In the genomic region with DNA sequence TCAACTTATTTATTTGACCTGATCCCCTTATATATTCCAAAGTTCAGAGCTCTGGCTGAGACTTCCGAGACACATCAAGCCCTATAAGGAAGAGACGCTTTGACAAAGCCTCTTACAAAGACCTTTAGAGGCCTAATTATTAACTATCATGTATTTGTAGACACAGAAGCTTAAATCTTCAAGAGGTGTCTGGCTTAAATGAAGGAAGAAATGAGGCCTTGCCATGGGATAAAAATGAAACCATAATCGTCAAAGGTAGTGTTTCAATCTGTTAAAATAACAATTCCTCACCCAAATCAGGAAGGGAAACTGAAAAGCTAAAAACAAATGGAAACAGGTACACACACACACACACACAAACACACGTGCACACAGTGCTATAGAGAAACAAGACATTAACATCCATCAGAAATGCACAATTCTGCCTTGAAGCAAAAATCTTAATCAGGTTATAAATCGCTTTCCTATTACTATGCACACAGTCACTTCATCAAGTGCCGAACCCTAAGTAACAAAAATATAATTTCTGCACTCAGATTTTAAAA, we compare ENCODE assay signal across 10 cellular contexts. TPM values are rescaled to one million over a fixed set of nuclear protein-coding genes. Genes with fewer than 3 reads are reported as not detected.
DNase-seq lines count a peak whose midpoint lies in the region; ATAC-seq and TF ChIP-seq lines count a peak whose summit lies in the region.
"Had no signal": no experiment of that assay in that cellular context is flagged by ENCODE, and none has a peak within 500 bp of the region (broad histone marks: within the 10 kb centered on the region; RNA-seq: fewer than 3 reads in every experiment).

No MANE protein-coding gene starts in this region.

- peak overlapping the region in 1 of 2 donors; percentile 47 for H3K9ac ChIP-seq in duodenal mucosa (ENCODE audit: low read depth in 1 of 2, low read length in 2 of 2)

- H3K36me3 ChIP-seq in heart right ventricle (peaks cover 0 to 67% (median 0%) of the 10 kb centered on the region in 9 donors), duodenal mucosa (ENCODE audit: control insufficient read depth in 1 of 2, insufficient read depth in 2 of 2, low read length in 2 of 2) (peaks cover 6 to 26% of the 10 kb centered on the region in 2 donors), aorta (ENCODE audit: control insufficient read depth in 1 of 2, insufficient read depth in 2 of 2, low read length in 1 of 2) (no peaks in the 10 kb centered on the region)

- H3K9me3 Mint-ChIP-seq in neural crest cell: no peaks in the 10 kb centered on the region

- H3K4me3 ChIP-seq in heart right ventricle (no peak overlapping the region), duodenal mucosa (ENCODE audit: low read depth in 1 of 2, low read length in 2 of 2) (peak overlapping the region in 1 of 2 donors; percentile 20), aorta (ENCODE audit: low read length in 2 of 2) (peak overlapping the region; percentile 30 to 41)

- DNase-seq in heart right ventricle: no peak
- no peak for DNase-seq in left cardiac atrium
- no peak for DNase-seq in neural crest cell (ENCODE audit: low read depth, low spot score)
- DNase-seq in aorta: no peak
- DNase-seq in DMS 273 (lab: John Stamatoyannopoulos, UW; ENCODE audit: unreplicated experiment): no peak
- no peak for DNase-seq in HuH-7 (ENCODE audit: low spot score)
- no peak for DNase-seq in stimulated activated CD4-positive, alpha-beta T cell treated with anti-CD3 and anti-CD28 coated beads, Interleukin-4, amount 100 ng/mL, for 1 hour
- DNase-seq: activated CD8-positive, alpha-beta memory T cell treated with anti-CD3 and anti-CD28 coated beads, Interleukin-2, amount 50 U/mL, for 4 hours; EL had no signal

- H3K4me1 ChIP-seq in heart right ventricle (peaks cover 19 to 64% (median 51%) of the 10 kb centered on the region in 9 donors), duodenal mucosa (ENCODE audit: control insufficient read depth in 1 of 2, insufficient read depth in 2 of 2, low read length in 2 of 2) (peaks cover 37 to 59% of the 10 kb centered on the region in 2 donors), aorta (ENCODE audit: control insufficient read depth in 1 of 2, insufficient read depth in 2 of 2, low read length in 2 of 2) (peaks cover 2 to 3% of the 10 kb centered on the region in 2 donors)

- peaks cover 6% of the 10 kb centered on the region for H3K36me3 Mint-ChIP-seq in neural crest cell (ENCODE audit: low read depth)

- H3K9me3 ChIP-seq in heart right ventricle: peaks cover 0 to 7% (median 0%) of the 10 kb centered on the region in 11 donors
- H3K9me3 ChIP-seq in duodenal mucosa (ENCODE audit: control insufficient read depth in 1 of 2, low read length in 2 of 2): no peaks in the 10 kb centered on the region
- no peaks in the 10 kb centered on the region for H3K9me3 ChIP-seq in aorta (ENCODE audit: control insufficient read depth, low read length)

- peak overlapping the region; percentile 28 for H3K27ac Mint-ChIP-seq in neural crest cell (ENCODE audit: unreplicated experiment)

- H3K4me3 Mint-ChIP-seq in neural crest cell: no peak overlapping the region

- 68 to 79% methylated on average over 6 of the region's 6 CpGs for WGBS in heart right ventricle, 2 donors
- WGBS in aorta, 2 donors: 31 to 32% methylated on average over 6 of the region's 6 CpGs

- intact Hi-C loops in heart right ventricle (cut with DNase I) (no loop called here), left cardiac atrium (cut with DNase I) (no loop called here), aorta (cut with DNase I) (loop anchor here in 1 of 2 donors (5.0 kb wide), 1 partner anchor 57 kb away; no protein-coding TSS in a partner anchor)

- no peaks in the 10 kb centered on the region for H3K27me3 Mint-ChIP-seq in neural crest cell (ENCODE audit: low read depth)

- H3K27me3 ChIP-seq in heart right ventricle (no peaks in the 10 kb centered on the region), duodenal mucosa (ENCODE audit: control insufficient read depth in 1 of 2, insufficient read depth in 2 of 2, low read length in 2 of 2) (no peaks in the 10 kb centered on the region), aorta (ENCODE audit: control insufficient read depth in 1 of 2, insufficient read depth in 2 of 2, low read length in 1 of 2) (no peaks in the 10 kb centered on the region)

- H3K27ac ChIP-seq in heart right ventricle (peak overlapping the region; percentile 4 to 79 (median 64)), duodenal mucosa (ENCODE audit: low read depth, low read length) (peak overlapping the region; percentile 46), aorta (ENCODE audit: low read depth in 1 of 2, low read length in 2 of 2) (peak overlapping the region; percentile 33 to 86)

- no peak for TF ChIP-seq CTCF in heart right ventricle (IDR thresholded peaks at IDR 0.05)
- TF ChIP-seq CTCF in neural crest cell (conservative IDR thresholded peaks at IDR 0.05): no peak

- peaks cover 6% of the 10 kb centered on the region for H3K4me1 Mint-ChIP-seq in neural crest cell

- ATAC-seq in heart right ventricle (no peak), left cardiac atrium (no peak), aorta (ENCODE audit: low FRiP score) (no peak)

RNA-seq across cellular contexts. Expression of a gene that starts 50.2 kb away (rescaled TPM):
- total RNA-seq in heart right ventricle: 10 to 100 TPM; 33.7 to 78.3 (median 62.7) TPM
- 10 to 100 TPM; 16.0 to 21.4 TPM for polyA plus RNA-seq in heart right ventricle
- 10 to 100 TPM; 51.0 to 82.1 TPM for total RNA-seq in left cardiac atrium
- total RNA-seq in neural crest cell: 92.6 and 98.8 TPM in 2 replicates
- 100 to 1,000 TPM; 130 to 162 TPM for total RNA-seq in aorta
- polyA plus RNA-seq in aorta: 10 to 100 TPM; 50.7 to 73.3 TPM

Comparison
In these comparisons a context has a peak if more than half of its experiments do, and no peak if none do; other contexts are left out.
1. H3K4me3 ChIP-seq: peak in aorta (2 of 2); none in heart right ventricle (0 of 10).
2. Peak in every context shown above with its lines, with median percentiles within 50 percentile points of each other: H3K27ac ChIP-seq.